Comparison of ENCODE assay signal across 8 cellular contexts in the genomic region with DNA sequence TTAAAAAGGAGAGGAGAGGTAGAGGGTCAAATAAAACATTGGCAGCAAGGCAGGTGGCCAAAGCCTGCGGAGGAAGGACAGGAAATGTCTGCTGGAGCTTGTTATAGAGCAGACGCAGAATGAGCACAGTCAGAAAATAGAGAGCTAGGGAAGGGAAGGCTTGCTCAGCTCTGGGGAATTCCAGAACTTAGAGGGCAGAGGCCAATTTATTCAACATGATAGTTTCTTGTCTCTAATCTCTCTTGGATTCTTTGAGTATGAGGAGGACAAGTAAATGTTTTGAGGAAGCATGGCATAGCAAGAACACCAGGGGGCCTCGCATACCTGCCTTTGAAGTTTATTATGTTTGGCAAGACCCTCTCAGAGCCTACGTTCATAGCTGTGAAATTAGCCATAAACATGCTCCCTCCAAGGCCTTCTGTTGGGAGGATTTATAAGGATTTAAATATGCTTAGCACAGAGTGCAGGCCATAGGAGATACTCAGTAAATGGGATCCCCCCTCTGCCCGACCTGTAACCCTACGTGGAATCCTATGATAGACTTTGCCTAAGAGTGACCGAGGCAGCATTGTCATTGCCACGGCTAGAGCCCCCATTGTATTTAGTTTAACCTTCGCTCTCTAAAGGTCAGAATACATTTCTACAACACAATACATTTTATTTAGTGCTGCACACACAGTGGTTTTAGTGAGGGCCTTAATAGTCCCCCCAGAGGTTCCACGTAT.
DNase-seq lines count a peak whose midpoint lies in the region; ATAC-seq and TF ChIP-seq lines count a peak whose summit lies in the region.

No MANE protein-coding gene starts in this region.

- DNase-seq in EL (peak; percentile 93), IMR-90 (peak; percentile 99), fibroblast of gingiva (ENCODE audit: low read depth) (peak; percentile 83), omental fat pad (ENCODE audit: low spot score) (no peak), cortex of kidney (lab: John Stamatoyannopoulos, UW) (no peak), Ammon's horn (ENCODE audit: low spot score) (no peak)

- no CpG with 5 or more reads among the region's 10 CpGs for WGBS in IMR-90 (ENCODE audit: extremely low coverage in 2 of 2, insufficient read length in 1 of 2), 2 experiments

- dilution Hi-C loops in IMR-90 (cut with HindIII; ENCODE audit: low sequenced_read_pairs, unreplicated experiment), result no loop called here

- intact Hi-C loops in IMR-90 (cut with micrococcal nuclease), result loop anchor here (1.0 to 5.0 kb wide), 4 partner anchors 349 to 443 kb away; no protein-coding TSS in a partner anchor

- peak overlapping the region; percentile 92 for H3K27ac ChIP-seq in IMR-90 (ENCODE audit: insufficient read depth, low read length)
- peak overlapping the region; percentile 62 for H3K27ac ChIP-seq in VCaP

- peak overlapping the region; percentile 99 for H3K18ac ChIP-seq in IMR-90 (ENCODE audit: low read depth, low read length)

- H3K4me2 ChIP-seq in IMR-90 (ENCODE audit: low read depth, low read length), result peak overlapping the region; percentile 40; the same call in 1 of the 2 replicates

- H4K8ac ChIP-seq in IMR-90 (ENCODE audit: low read depth in 2 of 2, low read length in 2 of 2), result peak overlapping the region; percentile 87 to 94

- H3K9me1 ChIP-seq in IMR-90 (ENCODE audit: insufficient read depth, low read length), result peaks cover 25% of the 10 kb centered on the region

- H3K56ac ChIP-seq in IMR-90 (ENCODE audit: extremely low read depth, insufficient read depth, low read length), result peak overlapping the region; percentile 56

- 0 out of 4 replicates have a peak, but pooled peaks cover 0 to 4% of the 10 kb centered on the region in 2 experiments for H3K79me1 ChIP-seq in IMR-90 (ENCODE audit: low read depth in 1 of 2, low read length in 2 of 2)

- peak; percentile 57; the same call in 1 of the 2 replicates for TF ChIP-seq POLR2A in IMR-90 (IDR thresholded peaks at IDR 0.05; ENCODE audit: low read depth, low read length)

- no TSS peak for BruUV-seq in IMR-90 (replicated peaks; lab: Mats Ljungman, UMichigan)

- peak overlapping the region; percentile 21 for H3K23ac ChIP-seq in IMR-90 (ENCODE audit: low read depth, low read length)

- H4K20me1 ChIP-seq in IMR-90 (ENCODE audit: insufficient read depth, low read length), result no peaks in the 10 kb centered on the region

- ATAC-seq in IMR-90 (ENCODE audit: low read depth) (peak; percentile 80), omental fat pad (ENCODE audit: low FRiP score) (peak; percentile 84), GM18511 (IDR thresholded peaks at IDR 0.05; ENCODE audit: unreplicated experiment) (no peak)

- H2BK120ac ChIP-seq in IMR-90 (ENCODE audit: low read depth, low read length), result peak overlapping the region; percentile 96

- H2AK5ac ChIP-seq in IMR-90 (ENCODE audit: low read depth, low read length), result peak overlapping the region; percentile 98

- CTCF ChIA-PET in IMR-90 (lab: Yijun Ruan, JAX), result interaction anchor here (0.5 to 1.7 kb wide), 9 partner anchors 10 to 888 kb away, joined by 3 to 9 read pairs (median 4); a partner anchor contains a TSS

- POLR2A ChIA-PET in IMR-90 (lab: Charles Lee; ENCODE audit: unreplicated experiment), result no interaction called here

- no peaks in the 10 kb centered on the region for H3K36me3 ChIP-seq in IMR-90 (ENCODE audit: control insufficient read depth, insufficient read depth, low read length)

- TF ChIP-seq CTCF in IMR-90 (conservative IDR thresholded peaks at IDR 0.05; ENCODE audit: low read depth, low read length), result peak; percentile 82
- peak; percentile 75 for TF ChIP-seq CTCF in VCaP (conservative IDR thresholded peaks at IDR 0.05)
- no peak for TF ChIP-seq CTCF in omental fat pad (IDR thresholded peaks at IDR 0.05)

- peaks cover 37% of the 10 kb centered on the region for H3K4me1 ChIP-seq in IMR-90 (ENCODE audit: control insufficient read depth, insufficient read depth, low read length)

- in situ Hi-C loops in IMR-90 (cut with MboI; ENCODE audit: low sequenced_read_pairs), result loop anchor here (25.0 kb wide), 1 partner anchor 355 kb away; no protein-coding TSS in a partner anchor

- no peak overlapping the region for H3K4me3 ChIP-seq in IMR-90 (ENCODE audit: insufficient read depth, low read depth, low read length)

- peak overlapping the region; percentile 96 for H2BK5ac ChIP-seq in IMR-90 (ENCODE audit: low read depth, low read length, poor library complexity, severe bottlenecking)

- 0 out of 2 replicates have a peak overlapping the region, but pooled peaks have one; percentile 24 for H3K9ac ChIP-seq in IMR-90 (ENCODE audit: low read depth, low read length)

- peak overlapping the region; percentile 67 for H2AFZ ChIP-seq in IMR-90 (replicated peaks; ENCODE audit: low read length, poor library complexity)

- H3K4ac ChIP-seq in IMR-90 (ENCODE audit: low read depth, low read length), result peak overlapping the region; percentile 96

- H4K91ac ChIP-seq in IMR-90 (ENCODE audit: insufficient read depth, low read depth, low read length), result peak overlapping the region; percentile 93

- peak overlapping the region; percentile 84 for H4K5ac ChIP-seq in IMR-90 (ENCODE audit: low read depth, low read length)

- peak overlapping the region; percentile 97 for H2BK20ac ChIP-seq in IMR-90 (ENCODE audit: low read depth, low read length)

- H3K9me3 ChIP-seq in IMR-90 (ENCODE audit: control insufficient read depth, insufficient read depth, low read length), result no peaks in the 10 kb centered on the region

- H3K27me3 ChIP-seq in IMR-90 (ENCODE audit: control insufficient read depth, insufficient read depth, low read length), result no peaks in the 10 kb centered on the region

- peak overlapping the region; percentile 44 for H2AK9ac ChIP-seq in IMR-90 (replicated peaks; ENCODE audit: low read depth, low read length, poor library complexity)

- peak overlapping the region; percentile 97; the same call in 2 of the 3 replicates for H2BK15ac ChIP-seq in IMR-90 (ENCODE audit: low read depth, low read length)

- TF ChIP-seq RAD21 in IMR-90 (IDR thresholded peaks at IDR 0.05; ENCODE audit: low read length), result peak; percentile 77

- peak overlapping the region; percentile 83 for H3K14ac ChIP-seq in IMR-90 (replicated peaks; ENCODE audit: low read depth, low read length)

TF ChIP-seq in IMR-90, 13 proteins besides CTCF, POLR2A, EP300 and RAD21:
- TF ChIP-seq FOS (IDR thresholded peaks at IDR 0.05; ENCODE audit: low read depth, low read length) (peak; percentile 44), BHLHE40 (IDR thresholded peaks at IDR 0.05; ENCODE audit: low read depth, low read length) (peak; percentile 69), RCOR1 (IDR thresholded peaks at IDR 0.05; ENCODE audit: insufficient replicate concordance, low read length) (peak; percentile 49), NFE2L2 (IDR thresholded peaks at IDR 0.05; ENCODE audit: low read depth, low read length) (no peak), SMC3 (IDR thresholded peaks at IDR 0.05; ENCODE audit: low read depth, low read length) (peak; percentile 70), CHD1 (IDR thresholded peaks at IDR 0.05; ENCODE audit: low read depth, low read length) (0 out of 2 replicates have a peak, but pooled peaks have one; percentile 50), MAZ (IDR thresholded peaks at IDR 0.05; ENCODE audit: borderline replicate concordance, low read depth, low read length) (peak; percentile 33; the same call in 1 of the 2 replicates), MXI1 (IDR thresholded peaks at IDR 0.05; ENCODE audit: borderline replicate concordance, low read depth, low read length) (no peak), MAFK (IDR thresholded peaks at IDR 0.05; ENCODE audit: low read depth, low read length) (peak; percentile 35; the same call in 1 of the 2 replicates), CEBPB (IDR thresholded peaks at IDR 0.05; ENCODE audit: low read depth, low read length) (peak; percentile 49), RFX5 (IDR thresholded peaks at IDR 0.05; ENCODE audit: low read depth, low read length) (no peak)
- TF ChIP-seq, protein P1, sequence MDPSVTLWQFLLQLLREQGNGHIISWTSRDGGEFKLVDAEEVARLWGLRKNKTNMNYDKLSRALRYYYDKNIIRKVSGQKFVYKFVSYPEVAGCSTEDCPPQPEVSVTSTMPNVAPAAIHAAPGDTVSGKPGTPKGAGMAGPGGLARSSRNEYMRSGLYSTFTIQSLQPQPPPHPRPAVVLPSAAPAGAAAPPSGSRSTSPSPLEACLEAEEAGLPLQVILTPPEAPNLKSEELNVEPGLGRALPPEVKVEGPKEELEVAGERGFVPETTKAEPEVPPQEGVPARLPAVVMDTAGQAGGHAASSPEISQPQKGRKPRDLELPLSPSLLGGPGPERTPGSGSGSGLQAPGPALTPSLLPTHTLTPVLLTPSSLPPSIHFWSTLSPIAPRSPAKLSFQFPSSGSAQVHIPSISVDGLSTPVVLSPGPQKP (IDR thresholded peaks at IDR 0.05; ENCODE audit: borderline replicate concordance, low read depth, low read length), result no peak
- TF ChIP-seq, protein P2, sequence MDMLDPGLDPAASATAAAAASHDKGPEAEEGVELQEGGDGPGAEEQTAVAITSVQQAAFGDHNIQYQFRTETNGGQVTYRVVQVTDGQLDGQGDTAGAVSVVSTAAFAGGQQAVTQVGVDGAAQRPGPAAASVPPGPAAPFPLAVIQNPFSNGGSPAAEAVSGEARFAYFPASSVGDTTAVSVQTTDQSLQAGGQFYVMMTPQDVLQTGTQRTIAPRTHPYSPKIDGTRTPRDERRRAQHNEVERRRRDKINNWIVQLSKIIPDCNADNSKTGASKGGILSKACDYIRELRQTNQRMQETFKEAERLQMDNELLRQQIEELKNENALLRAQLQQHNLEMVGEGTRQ (IDR thresholded peaks at IDR 0.05; ENCODE audit: low read depth, low read length), result no peak
TF ChIP-seq in IMR-90: peak in this region for 8.

Comparison
In these comparisons a context has a peak if more than half of its experiments do, and no peak if none do; other contexts are left out.
1. DNase-seq: peak in EL (single experiment), IMR-90 (single experiment) and fibroblast of gingiva (single experiment); none in omental fat pad (single experiment), cortex of kidney (single experiment) and Ammon's horn (single experiment).
2. CTCF ChIP-seq: peak in IMR-90 (single experiment) and VCaP (single experiment); none in omental fat pad (0 of 3).